Comparison of ENCODE assay signal across 8 cellular contexts in the genomic region with DNA sequence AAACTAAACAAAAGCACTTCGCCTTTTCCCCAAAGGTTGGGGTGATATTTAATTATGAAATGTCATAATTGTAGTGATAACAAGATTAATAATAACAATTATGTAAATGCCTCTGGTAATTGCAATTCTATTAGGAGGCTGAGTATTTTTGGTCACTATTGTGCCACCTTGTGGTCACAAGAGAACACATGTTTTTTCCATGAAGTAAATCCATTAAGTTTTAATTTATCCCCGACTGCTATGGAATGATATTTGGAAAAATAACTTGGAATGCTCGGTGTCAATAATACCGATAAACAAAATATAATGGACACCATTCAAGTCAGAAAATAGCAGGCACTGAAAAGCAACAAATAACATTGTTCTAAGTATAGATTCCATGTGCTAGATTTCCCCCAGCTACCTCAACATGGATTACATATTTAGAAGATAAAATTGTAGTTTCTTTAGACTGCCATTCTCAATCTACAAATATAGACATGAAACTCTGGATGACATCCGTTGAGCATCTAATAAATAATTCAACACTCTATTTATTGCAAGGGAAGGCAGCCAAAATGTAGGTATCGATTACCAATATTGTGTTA. TPM values are rescaled to one million over a fixed set of nuclear protein-coding genes. Genes with fewer than 3 reads are reported as not detected.
A peak's percentile ranks its signal among the peaks of the same experiment; 100 is the strongest.
DNase-seq lines count a peak whose midpoint lies in the region; ATAC-seq and TF ChIP-seq lines count a peak whose summit lies in the region.

No MANE protein-coding gene starts in this region.

- H3K4me2 ChIP-seq in SU-DHL-6 (ENCODE audit: low read depth, low read length, poor library complexity, severe bottlenecking): no peak overlapping the region

- no peaks in the 10 kb centered on the region for H3K9me3 Mint-ChIP-seq in stimulated activated naive B cell treated with anti-CD40 and anti-IgM and Interleukin-4, amounts not matched to agents 10 μg/mL and 1 μg/mL and 100 μg/mL, for 72 hours

- H3K79me2 ChIP-seq in SU-DHL-6 (ENCODE audit: insufficient read depth, low read length): no peaks in the 10 kb centered on the region

- TF ChIP-seq CTCF in A673 (conservative IDR thresholded peaks at IDR 0.05; ENCODE audit: low read depth, low read length) (peak; percentile 87), GM12865 (IDR thresholded peaks at IDR 0.05; ENCODE audit: insufficient read depth, low read depth, low read length, missing control alignments) (peak; percentile 37), SU-DHL-6 (IDR thresholded peaks at IDR 0.05; ENCODE audit: insufficient read depth, low read length, poor library complexity, severe bottlenecking) (peak; percentile 64)

- POLR2A ChIA-PET in A673 (lab: Charles Lee; ENCODE audit: low non-redundant PET): no interaction called here

- no peaks in the 10 kb centered on the region for H3K9me3 ChIP-seq in A673 (ENCODE audit: low read depth, low read length, poor library complexity, severe bottlenecking)
- H3K9me3 ChIP-seq in SU-DHL-6 (ENCODE audit: insufficient read depth, low read length): no peaks in the 10 kb centered on the region

- no peak overlapping the region for H3K4me3 ChIP-seq in A673 (ENCODE audit: low read depth, low read length, poor library complexity, severe bottlenecking)
- no peak overlapping the region for H3K4me3 ChIP-seq in GM12865 (ENCODE audit: low read depth, low read length)
- no peak overlapping the region for H3K4me3 ChIP-seq in SU-DHL-6 (ENCODE audit: insufficient read depth, low read length, poor library complexity, severe bottlenecking)

- H3K4me1 ChIP-seq in A673 (ENCODE audit: insufficient read depth, low read length, poor library complexity, severe bottlenecking): no peaks in the 10 kb centered on the region

- no peaks in the 10 kb centered on the region for H3K27me3 ChIP-seq in A673 (replicated peaks; ENCODE audit: insufficient read depth, low read depth, low read length, poor library complexity)
- H3K27me3 ChIP-seq in SU-DHL-6 (ENCODE audit: low read length): no peaks in the 10 kb centered on the region

- H3K36me3 ChIP-seq in A673 (ENCODE audit: insufficient read depth, low read length, poor library complexity, severe bottlenecking): no peaks in the 10 kb centered on the region
- H3K36me3 ChIP-seq in SU-DHL-6 (ENCODE audit: low read length): no peaks in the 10 kb centered on the region

- ATAC-seq in HG03565 (IDR thresholded peaks at IDR 0.05; ENCODE audit: unreplicated experiment) (no peak), GM18909 (IDR thresholded peaks at IDR 0.05; ENCODE audit: poor library complexity, unreplicated experiment) (no peak)
- ATAC-seq in stimulated activated naive B cell treated with anti-CD40 and anti-IgM and Interleukin-4, amounts not matched to agents 10 μg/mL and 1 μg/mL and 100 μg/mL, for 72 hours (replicated peaks): no peak

- H4K20me1 ChIP-seq in SU-DHL-6 (ENCODE audit: low read depth, low read length): no peaks in the 10 kb centered on the region

- no peaks in the 10 kb centered on the region for H3K36me3 Mint-ChIP-seq in stimulated activated naive B cell treated with anti-CD40 and anti-IgM and Interleukin-4, amounts not matched to agents 10 μg/mL and 1 μg/mL and 100 μg/mL, for 72 hours

- no peak overlapping the region for H2AFZ ChIP-seq in SU-DHL-6 (ENCODE audit: low read depth, low read length, severe bottlenecking)

- DNase-seq in A673 (ENCODE audit: low spot score): peak; percentile 41
- peak; percentile 29 for DNase-seq in GM12865 (ENCODE audit: low read depth)
- DNase-seq in iPS-NIHi11 (ENCODE audit: low spot score): peak; percentile 13
- DNase-seq in stimulated activated naive B cell treated with anti-CD40 and anti-IgM and Interleukin-4, amounts not matched to agents 10 μg/mL and 1 μg/mL and 100 μg/mL, for 72 hours: no peak
- no peak for DNase-seq in C1 segment of cervical spinal cord (lab: John Stamatoyannopoulos, UW)

- intact Hi-C loops in A673 (cut with micrococcal nuclease; ENCODE audit: unreplicated experiment): loop anchor here (1.0 to 5.0 kb wide), 4 partner anchors 427 to 617 kb away; no protein-coding TSS in a partner anchor

- CTCF ChIA-PET in A673 (lab: Charles Lee): interaction anchor here (0.6 to 1.5 kb wide), 4 partner anchors 51 to 576 kb away, joined by 3 to 7 read pairs (median 5); no protein-coding TSS in a partner anchor

- no peaks in the 10 kb centered on the region for H3F3A ChIP-seq in SU-DHL-6 (ENCODE audit: insufficient read depth)

- no peaks in the 10 kb centered on the region for H3K4me1 Mint-ChIP-seq in stimulated activated naive B cell treated with anti-CD40 and anti-IgM and Interleukin-4, amounts not matched to agents 10 μg/mL and 1 μg/mL and 100 μg/mL, for 72 hours

- no peaks in the 10 kb centered on the region for H3K27me3 Mint-ChIP-seq in stimulated activated naive B cell treated with anti-CD40 and anti-IgM and Interleukin-4, amounts not matched to agents 10 μg/mL and 1 μg/mL and 100 μg/mL, for 72 hours

- no TSS peak for BruUV-seq in A673 (replicated peaks; lab: Mats Ljungman, UMichigan)

- H3K27ac Mint-ChIP-seq in stimulated activated naive B cell treated with anti-CD40 and anti-IgM and Interleukin-4, amounts not matched to agents 10 μg/mL and 1 μg/mL and 100 μg/mL, for 72 hours: no peak overlapping the region

- H3K27ac ChIP-seq in A673 (ENCODE audit: low read depth, low read length, poor library complexity, severe bottlenecking) (no peak overlapping the region), SU-DHL-6 (ENCODE audit: low read depth, low read length) (no peak overlapping the region)

- no peak overlapping the region for H3K9ac ChIP-seq in SU-DHL-6 (ENCODE audit: low read length)

- no peak overlapping the region for H3K4me3 Mint-ChIP-seq in stimulated activated naive B cell treated with anti-CD40 and anti-IgM and Interleukin-4, amounts not matched to agents 10 μg/mL and 1 μg/mL and 100 μg/mL, for 72 hours

- no peaks in the 10 kb centered on the region for H3K9me2 ChIP-seq in SU-DHL-6 (replicated peaks; ENCODE audit: insufficient read depth, low read length)

RNA-seq across cellular contexts. Expression of a gene that starts 25.0 kb away (rescaled TPM):
- total RNA-seq in A673 (2021): not detected in 2 replicates

Comparison
In these comparisons a context has a peak if more than half of its experiments do, and no peak if none do; other contexts are left out.
1. DNase-seq: peak in A673 (single experiment), GM12865 (single experiment) and iPS-NIHi11 (single experiment); none in stimulated activated naive B cell treated with anti-CD40 and anti-IgM and Interleukin-4, amounts not matched to agents 10 μg/mL and 1 μg/mL and 100 μg/mL, for 72 hours (single experiment) and C1 segment of cervical spinal cord (0 of 14).
2. CTCF ChIP-seq: peak in every context shown above with its lines; median percentile 87 in A673; 64 in SU-DHL-6; 37 in GM12865.